Comparison of ENCODE assay signal across 2 cellular contexts in the genomic region with DNA sequence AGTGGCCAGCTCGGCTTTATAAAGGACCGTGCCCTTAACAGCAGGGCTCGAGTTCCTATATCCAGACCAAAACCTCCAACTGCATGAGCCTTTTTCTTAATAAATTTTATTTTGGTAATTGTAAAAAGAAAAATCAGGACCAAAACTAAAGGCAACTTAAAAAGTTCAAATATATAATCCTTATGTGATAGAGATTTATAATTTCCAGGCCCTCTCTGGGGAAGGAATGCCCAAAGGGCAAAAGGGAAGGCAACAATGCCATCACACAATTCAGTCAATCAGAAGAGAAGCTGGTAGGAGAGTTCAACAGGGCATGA.
TF ChIP-seq lines count a peak whose summit lies in the region.

No MANE protein-coding gene starts in this region.

TF ChIP-seq in SK-N-SH treated with all-trans-retinoic acid at 6 μM for 48 hours, 23 proteins besides CTCF, POLR2A, EP300 and RAD21 (continued from another document):
- TF ChIP-seq, protein P1, sequence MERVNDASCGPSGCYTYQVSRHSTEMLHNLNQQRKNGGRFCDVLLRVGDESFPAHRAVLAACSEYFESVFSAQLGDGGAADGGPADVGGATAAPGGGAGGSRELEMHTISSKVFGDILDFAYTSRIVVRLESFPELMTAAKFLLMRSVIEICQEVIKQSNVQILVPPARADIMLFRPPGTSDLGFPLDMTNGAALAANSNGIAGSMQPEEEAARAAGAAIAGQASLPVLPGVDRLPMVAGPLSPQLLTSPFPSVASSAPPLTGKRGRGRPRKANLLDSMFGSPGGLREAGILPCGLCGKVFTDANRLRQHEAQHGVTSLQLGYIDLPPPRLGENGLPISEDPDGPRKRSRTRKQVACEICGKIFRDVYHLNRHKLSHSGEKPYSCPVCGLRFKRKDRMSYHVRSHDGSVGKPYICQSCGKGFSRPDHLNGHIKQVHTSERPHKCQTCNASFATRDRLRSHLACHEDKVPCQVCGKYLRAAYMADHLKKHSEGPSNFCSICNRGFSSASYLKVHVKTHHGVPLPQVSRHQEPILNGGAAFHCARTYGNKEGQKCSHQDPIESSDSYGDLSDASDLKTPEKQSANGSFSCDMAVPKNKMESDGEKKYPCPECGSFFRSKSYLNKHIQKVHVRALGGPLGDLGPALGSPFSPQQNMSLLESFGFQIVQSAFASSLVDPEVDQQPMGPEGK (CRISPR knock-in tag; IDR thresholded peaks at IDR 0.05; ENCODE audit: borderline replicate concordance), result no peak
- no peak for TF ChIP-seq ZNF8 (CRISPR knock-in tag; IDR thresholded peaks at IDR 0.05)
- TF ChIP-seq ZNF565 (CRISPR knock-in tag; conservative IDR thresholded peaks at IDR 0.05; ENCODE audit: low read depth), result no peak
- TF ChIP-seq, protein P2, sequence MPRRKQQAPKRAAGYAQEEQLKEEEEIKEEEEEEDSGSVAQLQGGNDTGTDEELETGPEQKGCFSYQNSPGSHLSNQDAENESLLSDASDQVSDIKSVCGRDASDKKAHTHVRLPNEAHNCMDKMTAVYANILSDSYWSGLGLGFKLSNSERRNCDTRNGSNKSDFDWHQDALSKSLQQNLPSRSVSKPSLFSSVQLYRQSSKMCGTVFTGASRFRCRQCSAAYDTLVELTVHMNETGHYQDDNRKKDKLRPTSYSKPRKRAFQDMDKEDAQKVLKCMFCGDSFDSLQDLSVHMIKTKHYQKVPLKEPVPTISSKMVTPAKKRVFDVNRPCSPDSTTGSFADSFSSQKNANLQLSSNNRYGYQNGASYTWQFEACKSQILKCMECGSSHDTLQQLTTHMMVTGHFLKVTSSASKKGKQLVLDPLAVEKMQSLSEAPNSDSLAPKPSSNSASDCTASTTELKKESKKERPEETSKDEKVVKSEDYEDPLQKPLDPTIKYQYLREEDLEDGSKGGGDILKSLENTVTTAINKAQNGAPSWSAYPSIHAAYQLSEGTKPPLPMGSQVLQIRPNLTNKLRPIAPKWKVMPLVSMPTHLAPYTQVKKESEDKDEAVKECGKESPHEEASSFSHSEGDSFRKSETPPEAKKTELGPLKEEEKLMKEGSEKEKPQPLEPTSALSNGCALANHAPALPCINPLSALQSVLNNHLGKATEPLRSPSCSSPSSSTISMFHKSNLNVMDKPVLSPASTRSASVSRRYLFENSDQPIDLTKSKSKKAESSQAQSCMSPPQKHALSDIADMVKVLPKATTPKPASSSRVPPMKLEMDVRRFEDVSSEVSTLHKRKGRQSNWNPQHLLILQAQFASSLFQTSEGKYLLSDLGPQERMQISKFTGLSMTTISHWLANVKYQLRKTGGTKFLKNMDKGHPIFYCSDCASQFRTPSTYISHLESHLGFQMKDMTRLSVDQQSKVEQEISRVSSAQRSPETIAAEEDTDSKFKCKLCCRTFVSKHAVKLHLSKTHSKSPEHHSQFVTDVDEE (CRISPR knock-in tag; IDR thresholded peaks at IDR 0.05), result no peak
- TF ChIP-seq, protein P3, sequence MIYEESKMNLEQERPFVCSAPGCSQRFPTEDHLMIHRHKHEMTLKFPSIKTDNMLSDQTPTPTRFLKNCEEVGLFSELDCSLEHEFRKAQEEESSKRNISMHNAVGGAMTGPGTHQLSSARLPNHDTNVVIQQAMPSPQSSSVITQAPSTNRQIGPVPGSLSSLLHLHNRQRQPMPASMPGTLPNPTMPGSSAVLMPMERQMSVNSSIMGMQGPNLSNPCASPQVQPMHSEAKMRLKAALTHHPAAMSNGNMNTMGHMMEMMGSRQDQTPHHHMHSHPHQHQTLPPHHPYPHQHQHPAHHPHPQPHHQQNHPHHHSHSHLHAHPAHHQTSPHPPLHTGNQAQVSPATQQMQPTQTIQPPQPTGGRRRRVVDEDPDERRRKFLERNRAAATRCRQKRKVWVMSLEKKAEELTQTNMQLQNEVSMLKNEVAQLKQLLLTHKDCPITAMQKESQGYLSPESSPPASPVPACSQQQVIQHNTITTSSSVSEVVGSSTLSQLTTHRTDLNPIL (CRISPR knock-in tag; IDR thresholded peaks at IDR 0.05; ENCODE audit: low read depth), result no peak
- no peak for TF ChIP-seq GLIS3 (CRISPR knock-in tag; IDR thresholded peaks at IDR 0.05)
- TF ChIP-seq TOX (CRISPR knock-in tag; IDR thresholded peaks at IDR 0.05; ENCODE audit: borderline replicate concordance), result no peak
- no peak for TF ChIP-seq BACH2 (CRISPR knock-in tag; IDR thresholded peaks at IDR 0.05; ENCODE audit: borderline replicate concordance)
- TF ChIP-seq OSR1 (CRISPR knock-in tag; IDR thresholded peaks at IDR 0.05), result no peak
- no peak for TF ChIP-seq ZFP30 (CRISPR knock-in tag; IDR thresholded peaks at IDR 0.05)
- no peak for TF ChIP-seq ESRRG (CRISPR knock-in tag; IDR thresholded peaks at IDR 0.05)
- no peak for TF ChIP-seq PPARA (CRISPR knock-in tag; IDR thresholded peaks at IDR 0.05; ENCODE audit: borderline replicate concordance)
- TF ChIP-seq, protein P4, sequence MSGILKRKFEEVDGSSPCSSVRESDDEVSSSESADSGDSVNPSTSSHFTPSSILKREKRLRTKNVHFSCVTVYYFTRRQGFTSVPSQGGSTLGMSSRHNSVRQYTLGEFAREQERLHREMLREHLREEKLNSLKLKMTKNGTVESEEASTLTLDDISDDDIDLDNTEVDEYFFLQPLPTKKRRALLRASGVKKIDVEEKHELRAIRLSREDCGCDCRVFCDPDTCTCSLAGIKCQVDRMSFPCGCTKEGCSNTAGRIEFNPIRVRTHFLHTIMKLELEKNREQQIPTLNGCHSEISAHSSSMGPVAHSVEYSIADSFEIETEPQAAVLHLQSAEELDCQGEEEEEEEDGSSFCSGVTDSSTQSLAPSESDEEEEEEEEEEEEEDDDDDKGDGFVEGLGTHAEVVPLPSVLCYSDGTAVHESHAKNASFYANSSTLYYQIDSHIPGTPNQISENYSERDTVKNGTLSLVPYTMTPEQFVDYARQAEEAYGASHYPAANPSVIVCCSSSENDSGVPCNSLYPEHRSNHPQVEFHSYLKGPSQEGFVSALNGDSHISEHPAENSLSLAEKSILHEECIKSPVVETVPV (CRISPR knock-in tag; IDR thresholded peaks at IDR 0.05), result no peak

TF ChIP-seq in WTC11, 78 proteins besides CTCF, POLR2A, EP300 and RAD21 (continued from another document):
- TF ChIP-seq, protein P5, sequence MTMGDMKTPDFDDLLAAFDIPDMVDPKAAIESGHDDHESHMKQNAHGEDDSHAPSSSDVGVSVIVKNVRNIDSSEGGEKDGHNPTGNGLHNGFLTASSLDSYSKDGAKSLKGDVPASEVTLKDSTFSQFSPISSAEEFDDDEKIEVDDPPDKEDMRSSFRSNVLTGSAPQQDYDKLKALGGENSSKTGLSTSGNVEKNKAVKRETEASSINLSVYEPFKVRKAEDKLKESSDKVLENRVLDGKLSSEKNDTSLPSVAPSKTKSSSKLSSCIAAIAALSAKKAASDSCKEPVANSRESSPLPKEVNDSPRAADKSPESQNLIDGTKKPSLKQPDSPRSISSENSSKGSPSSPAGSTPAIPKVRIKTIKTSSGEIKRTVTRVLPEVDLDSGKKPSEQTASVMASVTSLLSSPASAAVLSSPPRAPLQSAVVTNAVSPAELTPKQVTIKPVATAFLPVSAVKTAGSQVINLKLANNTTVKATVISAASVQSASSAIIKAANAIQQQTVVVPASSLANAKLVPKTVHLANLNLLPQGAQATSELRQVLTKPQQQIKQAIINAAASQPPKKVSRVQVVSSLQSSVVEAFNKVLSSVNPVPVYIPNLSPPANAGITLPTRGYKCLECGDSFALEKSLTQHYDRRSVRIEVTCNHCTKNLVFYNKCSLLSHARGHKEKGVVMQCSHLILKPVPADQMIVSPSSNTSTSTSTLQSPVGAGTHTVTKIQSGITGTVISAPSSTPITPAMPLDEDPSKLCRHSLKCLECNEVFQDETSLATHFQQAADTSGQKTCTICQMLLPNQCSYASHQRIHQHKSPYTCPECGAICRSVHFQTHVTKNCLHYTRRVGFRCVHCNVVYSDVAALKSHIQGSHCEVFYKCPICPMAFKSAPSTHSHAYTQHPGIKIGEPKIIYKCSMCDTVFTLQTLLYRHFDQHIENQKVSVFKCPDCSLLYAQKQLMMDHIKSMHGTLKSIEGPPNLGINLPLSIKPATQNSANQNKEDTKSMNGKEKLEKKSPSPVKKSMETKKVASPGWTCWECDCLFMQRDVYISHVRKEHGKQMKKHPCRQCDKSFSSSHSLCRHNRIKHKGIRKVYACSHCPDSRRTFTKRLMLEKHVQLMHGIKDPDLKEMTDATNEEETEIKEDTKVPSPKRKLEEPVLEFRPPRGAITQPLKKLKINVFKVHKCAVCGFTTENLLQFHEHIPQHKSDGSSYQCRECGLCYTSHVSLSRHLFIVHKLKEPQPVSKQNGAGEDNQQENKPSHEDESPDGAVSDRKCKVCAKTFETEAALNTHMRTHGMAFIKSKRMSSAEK (CRISPR knock-in tag; IDR thresholded peaks at IDR 0.05; ENCODE audit: borderline replicate concordance), result no peak
- TF ChIP-seq CREB1 (CRISPR knock-in tag; IDR thresholded peaks at IDR 0.05) (no peak), KAT7 (CRISPR knock-in tag; IDR thresholded peaks at IDR 0.05; ENCODE audit: borderline replicate concordance) (no peak), SP1 (CRISPR knock-in tag; conservative IDR thresholded peaks at IDR 0.05) (no peak), GTF2I (CRISPR knock-in tag; conservative IDR thresholded peaks at IDR 0.05) (no peak), ZNF232 (CRISPR knock-in tag; IDR thresholded peaks at IDR 0.05) (no peak), TEAD1 (CRISPR knock-in tag; IDR thresholded peaks at IDR 0.05) (no peak)
- TF ChIP-seq, protein P6, sequence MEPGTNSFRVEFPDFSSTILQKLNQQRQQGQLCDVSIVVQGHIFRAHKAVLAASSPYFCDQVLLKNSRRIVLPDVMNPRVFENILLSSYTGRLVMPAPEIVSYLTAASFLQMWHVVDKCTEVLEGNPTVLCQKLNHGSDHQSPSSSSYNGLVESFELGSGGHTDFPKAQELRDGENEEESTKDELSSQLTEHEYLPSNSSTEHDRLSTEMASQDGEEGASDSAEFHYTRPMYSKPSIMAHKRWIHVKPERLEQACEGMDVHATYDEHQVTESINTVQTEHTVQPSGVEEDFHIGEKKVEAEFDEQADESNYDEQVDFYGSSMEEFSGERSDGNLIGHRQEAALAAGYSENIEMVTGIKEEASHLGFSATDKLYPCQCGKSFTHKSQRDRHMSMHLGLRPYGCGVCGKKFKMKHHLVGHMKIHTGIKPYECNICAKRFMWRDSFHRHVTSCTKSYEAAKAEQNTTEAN (CRISPR knock-in tag; IDR thresholded peaks at IDR 0.05), result no peak
- TF ChIP-seq, protein P7, sequence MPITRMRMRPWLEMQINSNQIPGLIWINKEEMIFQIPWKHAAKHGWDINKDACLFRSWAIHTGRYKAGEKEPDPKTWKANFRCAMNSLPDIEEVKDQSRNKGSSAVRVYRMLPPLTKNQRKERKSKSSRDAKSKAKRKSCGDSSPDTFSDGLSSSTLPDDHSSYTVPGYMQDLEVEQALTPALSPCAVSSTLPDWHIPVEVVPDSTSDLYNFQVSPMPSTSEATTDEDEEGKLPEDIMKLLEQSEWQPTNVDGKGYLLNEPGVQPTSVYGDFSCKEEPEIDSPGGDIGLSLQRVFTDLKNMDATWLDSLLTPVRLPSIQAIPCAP (CRISPR knock-in tag; IDR thresholded peaks at IDR 0.05), result no peak
- TF ChIP-seq, protein P8, sequence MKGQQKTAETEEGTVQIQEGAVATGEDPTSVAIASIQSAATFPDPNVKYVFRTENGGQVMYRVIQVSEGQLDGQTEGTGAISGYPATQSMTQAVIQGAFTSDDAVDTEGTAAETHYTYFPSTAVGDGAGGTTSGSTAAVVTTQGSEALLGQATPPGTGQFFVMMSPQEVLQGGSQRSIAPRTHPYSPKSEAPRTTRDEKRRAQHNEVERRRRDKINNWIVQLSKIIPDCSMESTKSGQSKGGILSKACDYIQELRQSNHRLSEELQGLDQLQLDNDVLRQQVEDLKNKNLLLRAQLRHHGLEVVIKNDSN (CRISPR knock-in tag; IDR thresholded peaks at IDR 0.05), result no peak
TF ChIP-seq in WTC11: peak in this region for 0.
